In genomic region chr11:64384981-64385952, GRCh38 we compare ENCODE assay signal across 12 cellular contexts. TPM values are rescaled to one million over a fixed set of nuclear protein-coding genes. Genes with fewer than 3 reads are reported as not detected.
DNase-seq lines count a peak whose midpoint lies in the region; ATAC-seq and TF ChIP-seq lines count a peak whose summit lies in the region.
"Had no signal": no experiment of that assay in that cellular context is flagged by ENCODE, and none has a peak within 500 bp of the region (broad histone marks: within the 10 kb centered on the region; RNA-seq: fewer than 3 reads in every experiment).

No MANE protein-coding gene starts in this region.

- no peak overlapping the region for H3K4me3 ChIP-seq in right cardiac atrium (ENCODE audit: low read length)
- no peak overlapping the region for H3K4me3 ChIP-seq in testis
- H3K4me3 ChIP-seq: GM23248, lung had no signal

- WGBS in right cardiac atrium = 60% methylated on average over 16 of the region's 16 CpGs
- 64 to 70% methylated on average over 15 to 16 of the region's 16 CpGs for WGBS in testis, 2 donors

- DNase-seq in SIG-M5 treated with dmso at 0.1 percent for 504 hours (lab: John Stamatoyannopoulos, UW; ENCODE audit: unreplicated experiment) = peak; percentile 30
- no peak for DNase-seq in SIG-M5 (lab: John Stamatoyannopoulos, UW)
- peak; percentile 66 for DNase-seq in SKM-1 treated with dmso at 0.1 percent for 144 hours (lab: John Stamatoyannopoulos, UW; ENCODE audit: unreplicated experiment)
- peak in 1 of 3 donors; percentile 46 for DNase-seq in right cardiac atrium
- no peak for DNase-seq in testis
- no peak for DNase-seq in COLO829 (ENCODE audit: low spot score)
- DNase-seq in midbrain (lab: John Stamatoyannopoulos, UW) = no peak
- DNase-seq: activated CD4-positive, CD25-positive, alpha-beta regulatory T cell; activated gamma-delta T cell had no signal

- no peaks in the 10 kb centered on the region for H3K9me3 ChIP-seq in right cardiac atrium (ENCODE audit: control insufficient read depth, low read length)
- no peaks in the 10 kb centered on the region for H3K9me3 ChIP-seq in testis

- H3K27ac ChIP-seq in right cardiac atrium (ENCODE audit: low read length) (no peak overlapping the region), testis (peak overlapping the region; percentile 24 to 39)
- H3K27ac ChIP-seq: GM23248 had no signal

- peak; percentile 32 to 39 for ATAC-seq in right cardiac atrium
- ATAC-seq in HG03280 (IDR thresholded peaks at IDR 0.05; ENCODE audit: unreplicated experiment) = no peak

- H3K4me1 ChIP-seq in right cardiac atrium (ENCODE audit: control insufficient read depth, insufficient read depth, low read length) (no peaks in the 10 kb centered on the region), testis (peaks cover 11% of the 10 kb centered on the region)

- no peaks in the 10 kb centered on the region for H3K36me3 ChIP-seq in testis (ENCODE audit: low read depth, missing control alignments)

- intact Hi-C loops in right cardiac atrium (cut with DNase I) = no loop called here
- intact Hi-C loops in testis (cut with DNase I; ENCODE audit: low total_unique reads) = no loop called here

- TF ChIP-seq POLR2A in testis (IDR thresholded peaks at IDR 0.05) = no peak

- H3K27me3 ChIP-seq in right cardiac atrium (ENCODE audit: control insufficient read depth, insufficient read depth) (no peaks in the 10 kb centered on the region), testis (no peaks in the 10 kb centered on the region)

- TF ChIP-seq CTCF in testis (IDR thresholded peaks at IDR 0.05) = no peak

RNA-seq across cellular contexts. Expression of gene RPS6KA4, which starts 26.3 kb away (rescaled TPM):
- total RNA-seq in right cardiac atrium = 10 to 100 TPM; 17.0 to 17.6 (median 17.1) TPM
- 12.8 TPM for polyA plus RNA-seq in right cardiac atrium
- total RNA-seq in testis = 10 to 100 TPM; 15.6 TPM
- 9.2 TPM for polyA plus RNA-seq in testis (ENCODE audit: insufficient read depth, low read depth, low replicate concordance)

RNA-seq across cellular contexts. Expression of gene CCDC88B, which starts 45.3 kb away (rescaled TPM):
- total RNA-seq in right cardiac atrium (10 to 100 TPM in 3 of 4 donors, 1 to 10 TPM in 1; 5.9 to 14.4 (median 11.6) TPM), testis (10 to 100 TPM; 16.6 to 23.5 TPM)
- polyA plus RNA-seq in right cardiac atrium (25.1 TPM), testis (ENCODE audit: insufficient read depth, low read depth, low replicate concordance) (28.5 TPM)

Comparison
In these comparisons a context has a peak if more than half of its experiments do, and no peak if none do; other contexts are left out.
1. DNase-seq: peak in SIG-M5 treated with dmso at 0.1 percent for 504 hours (single experiment) and SKM-1 treated with dmso at 0.1 percent for 144 hours (single experiment); none in SIG-M5 (single experiment), testis (single experiment), COLO829 (single experiment) and midbrain (single experiment).